In genomic region chr12:105798249-105798835, GRCh38 we compare ENCODE assay signal across 16 cellular contexts.
A peak's percentile ranks its signal among the peaks of the same experiment; 100 is the strongest.
DNase-seq lines count a peak whose midpoint lies in the region; ATAC-seq, FAIRE-seq and TF ChIP-seq lines count a peak whose summit lies in the region.
"Had no signal": no experiment of that assay in that cellular context is flagged by ENCODE, and none has a peak within 500 bp of the region (broad histone marks: within the 10 kb centered on the region; RNA-seq: fewer than 3 reads in every experiment).

No MANE protein-coding gene starts in this region.

- H2BK20ac ChIP-seq in IMR-90 (ENCODE audit: low read depth, low read length): no peak overlapping the region

- in situ Hi-C loops in HepG2 (cut with HindIII; ENCODE audit: extremely low pct_ligation_motif_present, low pct_unique_long_range_greater_than_20kb) (no loop called here), IMR-90 (cut with MboI; ENCODE audit: low sequenced_read_pairs) (no loop called here), K562 (cut with MboI) (loop anchor here (5.0 to 25.0 kb wide), 2 partner anchors 91 to 1911 kb away; no protein-coding TSS in a partner anchor)

- H4K8ac ChIP-seq in IMR-90 (ENCODE audit: low read depth in 2 of 2, low read length in 2 of 2): no peak overlapping the region

- H3K36me3 ChIP-seq in HepG2 (replicated peaks in 1 of 2; ENCODE audit: control insufficient read depth in 1 of 2, insufficient read depth in 2 of 2, low read length in 2 of 2) (no peaks in the 10 kb centered on the region), right lobe of liver (no peaks in the 10 kb centered on the region), IMR-90 (ENCODE audit: control insufficient read depth, insufficient read depth, low read length) (no peaks in the 10 kb centered on the region), K562 (ENCODE audit: control insufficient read depth, insufficient read depth, low read length) (no peaks in the 10 kb centered on the region)
- H3K36me3 ChIP-seq: BE2C had no signal

- H3K56ac ChIP-seq in IMR-90 (ENCODE audit: extremely low read depth, insufficient read depth, low read length): no peak overlapping the region

- WGBS in HepG2 (ENCODE audit: low lambda C conversion rate): 0% methylated on average over 2 of the region's 2 CpGs
- 50% methylated on average over 1 of the region's 2 CpGs for WGBS in right lobe of liver (ENCODE audit: insufficient coverage, low coverage, low lambda C conversion rate, missing lambda C conversion rate)
- no CpG with 5 or more reads among the region's 2 CpGs for WGBS in IMR-90 (ENCODE audit: extremely low coverage in 2 of 2, insufficient read length in 1 of 2), 2 experiments
- WGBS in K562 (ENCODE audit: insufficient coverage, low coverage, missing lambda C conversion rate): 0% methylated on average over 2 of the region's 2 CpGs

- H3K27me3 ChIP-seq in HepG2 (ENCODE audit: control insufficient read depth in 1 of 2, insufficient read depth in 2 of 2, low read length in 2 of 2) (no peaks in the 10 kb centered on the region), right lobe of liver (no peaks in the 10 kb centered on the region), IMR-90 (ENCODE audit: control insufficient read depth, insufficient read depth, low read length) (peaks cover 1% of the 10 kb centered on the region; the same call in 1 of the 2 replicates), K562 (ENCODE audit: control insufficient read depth in 2 of 2, insufficient read depth in 2 of 2, low read length in 2 of 2) (no peaks in the 10 kb centered on the region)
- H3K27me3 ChIP-seq: BE2C had no signal

- no peak overlapping the region for H2BK120ac ChIP-seq in IMR-90 (ENCODE audit: low read depth, low read length)

- CTCF ChIA-PET in HepG2 (lab: Yijun Ruan, JAX; ENCODE audit: low intra/inter-chr PET ratio, low total read pairs) (no interaction called here), IMR-90 (lab: Yijun Ruan, JAX) (interaction anchor here (0.5 kb wide), 1 partner anchor 18 kb away, joined by 3 read pairs; no protein-coding TSS in a partner anchor), K562 (lab: Yijun Ruan, JAX; ENCODE audit: low intra/inter-chr PET ratio) (no interaction called here)

- TF ChIP-seq RAD21 in HepG2 (CRISPR knock-in tag; IDR thresholded peaks at IDR 0.05) (no peak), IMR-90 (IDR thresholded peaks at IDR 0.05; ENCODE audit: low read length) (no peak), K562 (CRISPR knock-in tag; conservative IDR thresholded peaks at IDR 0.05 in 1 of 2, IDR thresholded peaks at IDR 0.05 in 1 of 2) (no peak)

- H3K4ac ChIP-seq in IMR-90 (ENCODE audit: low read depth, low read length): no peak overlapping the region

- H3K9ac ChIP-seq in HepG2 (ENCODE audit: insufficient read depth, low read depth, low read length) (no peak overlapping the region), IMR-90 (ENCODE audit: low read depth, low read length) (no peak overlapping the region), K562 (ENCODE audit: insufficient read depth in 1 of 2, low read depth in 2 of 2, low read length in 2 of 2) (no peak overlapping the region)
- H3K9ac ChIP-seq: GM23248, KMS-11 had no signal

- no peak for TF ChIP-seq EP300 in HepG2 (IDR thresholded peaks at IDR 0.05; ENCODE audit: low read depth in 2 of 2, low read length in 2 of 2)
- no peak for TF ChIP-seq EP300 in HepG2 (CRISPR knock-in tag; IDR thresholded peaks at IDR 0.05; ENCODE audit: borderline replicate concordance)
- TF ChIP-seq EP300 in K562 (IDR thresholded peaks at IDR 0.05; ENCODE audit: low read length): no peak

- POLR2A ChIA-PET in HepG2 (lab: Yijun Ruan, JAX) (no interaction called here), IMR-90 (lab: Charles Lee; ENCODE audit: unreplicated experiment) (no interaction called here), K562 (lab: Yijun Ruan, JAX) (interaction anchor here (0.6 kb wide), 2 partner anchors 924 to 1498 kb away, joined by 3 to 5 read pairs; no protein-coding TSS in a partner anchor)

- H3K79me2 ChIP-seq in HepG2 (ENCODE audit: insufficient read depth, low read length) (no peaks in the 10 kb centered on the region), K562 (ENCODE audit: control insufficient read depth, insufficient read depth, low read length) (no peaks in the 10 kb centered on the region)

- H3K4me3 ChIP-seq in HepG2 (replicated peaks in 1 of 3; ENCODE audit: insufficient read depth in 1 of 3, low read depth in 2 of 3, low read length in 3 of 3) (no peak overlapping the region), right lobe of liver (no peak overlapping the region), IMR-90 (ENCODE audit: insufficient read depth, low read depth, low read length) (no peak overlapping the region), K562 (no peak overlapping the region)
- H3K4me3 ChIP-seq: GM23248 had no signal

- no peak overlapping the region for H2AFZ ChIP-seq in HepG2 (ENCODE audit: low read length)
- no peak overlapping the region for H2AFZ ChIP-seq in IMR-90 (replicated peaks; ENCODE audit: low read length, poor library complexity)
- 0 out of 2 replicates have a peak overlapping the region, but pooled peaks have one; percentile 21 for H2AFZ ChIP-seq in K562 (ENCODE audit: low read depth, low read length)
- H2AFZ ChIP-seq: GM23248 had no signal

- no peak overlapping the region for H3K14ac ChIP-seq in IMR-90 (replicated peaks; ENCODE audit: low read depth, low read length)

- TF ChIP-seq CTCF in HepG2 (CRISPR knock-in tag; IDR thresholded peaks at IDR 0.05): no peak
- no peak for TF ChIP-seq CTCF in right lobe of liver (IDR thresholded peaks at IDR 0.05)
- no peak for TF ChIP-seq CTCF in IMR-90 (conservative IDR thresholded peaks at IDR 0.05; ENCODE audit: low read depth, low read length)
- TF ChIP-seq CTCF in K562 (IDR thresholded peaks at IDR 0.05 in 2 of 3, conservative IDR thresholded peaks at IDR 0.05 in 1 of 3; ENCODE audit: insufficient read depth in 2 of 3, low read depth in 1 of 3, low read length in 3 of 3): no peak

- no peaks in the 10 kb centered on the region for H3K79me1 ChIP-seq in IMR-90 (ENCODE audit: low read depth in 1 of 2, low read length in 2 of 2)

- no peak overlapping the region for H4K5ac ChIP-seq in IMR-90 (ENCODE audit: low read depth, low read length)

- no peak overlapping the region for H2BK15ac ChIP-seq in IMR-90 (ENCODE audit: low read depth, low read length)

- H3K27ac ChIP-seq in HepG2 (ENCODE audit: extremely low read length, insufficient read depth, low read length) (no peak overlapping the region), right lobe of liver (no peak overlapping the region), IMR-90 (ENCODE audit: insufficient read depth, low read length) (no peak overlapping the region), K562 (ENCODE audit: extremely low read depth, low read depth, low read length) (no peak overlapping the region)
- H3K27ac ChIP-seq: GM23248, KMS-11 had no signal

- no peak for DNase-seq in HepG2 (ENCODE audit: low spot score)
- no peak for DNase-seq in right lobe of liver
- DNase-seq in IMR-90: no peak
- DNase-seq in K562 (ENCODE audit: extremely low read depth in 1 of 4, low spot score in 3 of 4): peak in 3 of 4 experiments; percentile 21 to 43 (median 43)
- no peak for DNase-seq in cortex of kidney (lab: John Stamatoyannopoulos, UW)
- DNase-seq in central memory CD4-positive, alpha-beta T cell: no peak
- no peak for DNase-seq in HTR-8/SVneo (ENCODE audit: insufficient read length, low spot score)
- DNase-seq: BE2C; Caco-2; CD8-positive, alpha-beta memory T cell; DND-41; GF-D8; GM23248 had no signal

- no peaks in the 10 kb centered on the region for H4K20me1 ChIP-seq in HepG2 (ENCODE audit: insufficient read depth, low read length)
- no peaks in the 10 kb centered on the region for H4K20me1 ChIP-seq in IMR-90 (ENCODE audit: insufficient read depth, low read length)
- no peaks in the 10 kb centered on the region for H4K20me1 ChIP-seq in K562 (replicated peaks; ENCODE audit: control insufficient read depth, insufficient read depth, low read length)

- H3K23ac ChIP-seq in IMR-90 (ENCODE audit: low read depth, low read length): no peak overlapping the region

- no peak overlapping the region for H3K18ac ChIP-seq in IMR-90 (ENCODE audit: low read depth, low read length)

- no peak overlapping the region for H2AK5ac ChIP-seq in IMR-90 (ENCODE audit: low read depth, low read length)

- no peak for FAIRE-seq in HepG2 (lab: Jason Lieb, UNC)
- FAIRE-seq in K562 (lab: Jason Lieb, UNC): no peak
- FAIRE-seq in HTR-8/SVneo (lab: Jason Lieb, UNC): no peak
- FAIRE-seq: A204.1, H54 had no signal

- H2AK9ac ChIP-seq in IMR-90 (replicated peaks; ENCODE audit: low read depth, low read length, poor library complexity): no peak overlapping the region

- no peak overlapping the region for H2BK5ac ChIP-seq in IMR-90 (ENCODE audit: low read depth, low read length, poor library complexity, severe bottlenecking)

- H3K9me1 ChIP-seq in IMR-90 (ENCODE audit: insufficient read depth, low read length) (no peaks in the 10 kb centered on the region), K562 (ENCODE audit: control insufficient read depth, insufficient read depth, low read length) (no peaks in the 10 kb centered on the region)

- H4K91ac ChIP-seq in IMR-90 (ENCODE audit: insufficient read depth, low read depth, low read length): no peak overlapping the region

- H3K4me2 ChIP-seq in HepG2 (ENCODE audit: low read depth, low read length) (no peak overlapping the region), IMR-90 (ENCODE audit: low read depth, low read length) (no peak overlapping the region), K562 (ENCODE audit: insufficient read depth, low read length) (no peak overlapping the region)
- H3K4me2 ChIP-seq: KMS-11 had no signal

- H3K4me1 ChIP-seq in HepG2 (ENCODE audit: insufficient read depth, low read length) (no peaks in the 10 kb centered on the region), right lobe of liver (no peaks in the 10 kb centered on the region), IMR-90 (ENCODE audit: control insufficient read depth, insufficient read depth, low read length) (no peaks in the 10 kb centered on the region), K562 (replicated peaks in 1 of 2; ENCODE audit: control insufficient read depth in 2 of 2, insufficient read depth in 2 of 2, low read length in 2 of 2) (no peaks in the 10 kb centered on the region)
- H3K4me1 ChIP-seq: BE2C, Caco-2 had no signal

- intact Hi-C loops in HepG2 (cut with micrococcal nuclease; ENCODE audit: unreplicated experiment) (no loop called here), right lobe of liver (cut with DNase I) (no loop called here), IMR-90 (cut with micrococcal nuclease) (no loop called here), K562 (cut with micrococcal nuclease) (no loop called here)

- TF ChIP-seq POLR2A in HepG2 (IDR thresholded peaks at IDR 0.05; ENCODE audit: insufficient read depth in 1 of 2, low read depth in 2 of 2, low read length in 2 of 2) (no peak), right lobe of liver (IDR thresholded peaks at IDR 0.05) (no peak), IMR-90 (IDR thresholded peaks at IDR 0.05; ENCODE audit: low read depth, low read length) (no peak), K562 (conservative IDR thresholded peaks at IDR 0.05) (no peak)

- dilution Hi-C loops in IMR-90 (cut with HindIII; ENCODE audit: low sequenced_read_pairs, unreplicated experiment): no loop called here

- ATAC-seq in HepG2 (no peak), right lobe of liver (no peak), IMR-90 (ENCODE audit: low read depth) (no peak), K562 (no peak)

- BruUV-seq in HepG2 (replicated peaks; lab: Mats Ljungman, UMichigan) (no TSS peak), IMR-90 (replicated peaks; lab: Mats Ljungman, UMichigan) (no TSS peak), K562 (replicated peaks; lab: Mats Ljungman, UMichigan) (no TSS peak)

- H3K9me3 ChIP-seq in HepG2 (ENCODE audit: low read length) (no peaks in the 10 kb centered on the region), right lobe of liver (no peaks in the 10 kb centered on the region), IMR-90 (ENCODE audit: control insufficient read depth, insufficient read depth, low read length) (no peaks in the 10 kb centered on the region), K562 (replicated peaks; ENCODE audit: control insufficient read depth, insufficient read depth, low read depth, low read length) (no peaks in the 10 kb centered on the region)
- H3K9me3 ChIP-seq: BE2C, Caco-2 had no signal

Comparison
In these comparisons a context has a peak if more than half of its experiments do, and no peak if none do; other contexts are left out.
1. DNase-seq: peak in K562 (3 of 4); none in HepG2 (single experiment), right lobe of liver (0 of 3), IMR-90 (single experiment), cortex of kidney (single experiment), central memory CD4-positive, alpha-beta T cell (single experiment) and HTR-8/SVneo (single experiment).
2. Of the 241 proteins assayed by ChIP-seq in both HepG2 and K562: peak only in HepG2: none; only in K562: RAD51 and USF2; in both: NFYB; in neither: 238.